Comparison of ENCODE assay signal across 7 cellular contexts in the genomic region with DNA sequence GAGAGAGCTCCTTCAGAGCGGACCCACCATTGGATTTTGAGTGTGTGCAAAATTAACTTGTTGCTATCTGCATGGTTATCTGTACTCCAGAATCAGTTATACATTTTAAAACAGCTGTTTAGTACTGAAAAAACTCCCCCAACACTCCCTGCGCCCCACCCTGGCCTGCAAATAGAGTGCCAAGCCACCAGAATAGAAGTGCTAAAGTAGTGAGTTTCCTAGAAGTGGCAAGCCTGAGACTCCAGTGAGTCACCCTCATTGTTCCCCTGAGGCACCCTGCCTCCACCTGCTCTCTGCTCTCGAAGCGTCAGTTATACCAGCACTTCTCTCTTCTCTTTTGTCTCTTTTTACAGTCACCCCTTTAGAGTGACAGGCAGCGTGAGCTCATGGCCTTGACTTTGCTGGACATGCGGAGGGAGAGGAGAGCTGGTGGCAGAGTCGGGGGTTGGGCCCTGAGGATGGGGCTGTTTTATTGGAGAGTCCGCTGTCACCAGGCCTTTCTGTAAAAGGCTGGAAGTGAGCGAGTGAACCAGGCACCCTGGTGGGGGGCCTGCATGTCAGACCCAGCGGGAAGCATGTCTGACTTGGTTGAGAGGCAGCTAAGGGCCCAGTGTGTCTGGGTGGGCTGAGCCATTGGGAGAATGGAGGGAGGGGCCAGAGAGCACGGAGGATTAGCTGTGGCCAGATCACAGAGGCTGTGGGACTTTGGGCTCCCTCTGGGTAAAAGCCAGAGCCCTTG. TPM values are rescaled to one million over a fixed set of nuclear protein-coding genes. Genes with fewer than 3 reads are reported as not detected.
DNase-seq lines count a peak whose midpoint lies in the region; ATAC-seq, FAIRE-seq and TF ChIP-seq lines count a peak whose summit lies in the region.

No MANE protein-coding gene starts in this region.

- no TSS peak for BruUV-seq in endothelial cell of umbilical vein (replicated peaks; lab: Mats Ljungman, UMichigan)

- intact Hi-C loops in endothelial cell of umbilical vein (cut with micrococcal nuclease) = no loop called here

- CTCF ChIA-PET in endothelial cell of umbilical vein (lab: Charles Lee) = interaction anchor here (0.8 to 1.0 kb wide), 5 partner anchors 10 to 116 kb away, joined by 3 read pairs; a partner anchor contains a TSS

- TF ChIP-seq CTCF in endothelial cell of umbilical vein (IDR thresholded peaks at IDR 0.05; ENCODE audit: extremely low read depth in 1 of 2, insufficient read depth in 1 of 2, low read depth in 1 of 2, low read length in 2 of 2) = no peak

- no peak for TF ChIP-seq POLR2A in endothelial cell of umbilical vein (IDR thresholded peaks at IDR 0.05; ENCODE audit: low read depth, low read length)

- H3K27me3 ChIP-seq in endothelial cell of umbilical vein (ENCODE audit: control insufficient read depth in 2 of 2, insufficient read depth in 2 of 2, low read length in 2 of 2) = peaks cover 5 to 17% of the 10 kb centered on the region in 2 experiments

- POLR2A ChIA-PET in endothelial cell of umbilical vein (lab: Charles Lee) = no interaction called here

- H2AFZ ChIP-seq in endothelial cell of umbilical vein (ENCODE audit: low read depth, low read length) = no peak overlapping the region

- ATAC-seq in GM18519 (IDR thresholded peaks at IDR 0.05; ENCODE audit: low FRiP score, unreplicated experiment) (peak; percentile 43), HG02759 (IDR thresholded peaks at IDR 0.05; ENCODE audit: unreplicated experiment) (peak; percentile 68)

- no peak overlapping the region for H3K9ac ChIP-seq in endothelial cell of umbilical vein (replicated peaks; ENCODE audit: extremely low read depth, insufficient read depth, low read length)

- no peaks in the 10 kb centered on the region for H3K9me3 ChIP-seq in endothelial cell of umbilical vein (replicated peaks; ENCODE audit: control insufficient read depth, insufficient read depth, low read length)

- no peak overlapping the region for H3K4me2 ChIP-seq in endothelial cell of umbilical vein (ENCODE audit: insufficient read depth, low read length)

- peaks cover 30% of the 10 kb centered on the region for H3K4me1 ChIP-seq in endothelial cell of umbilical vein (ENCODE audit: control insufficient read depth, extremely low read depth, insufficient read depth, low read length)

- H4K20me1 ChIP-seq in endothelial cell of umbilical vein (replicated peaks; ENCODE audit: control insufficient read depth, extremely low read depth, insufficient read depth, low read length) = peaks cover 11% of the 10 kb centered on the region

- no peak overlapping the region for H3K4me3 ChIP-seq in endothelial cell of umbilical vein (replicated peaks in 1 of 3; ENCODE audit: insufficient read depth in 1 of 3, low read depth in 1 of 3, low read length in 3 of 3)

- DNase-seq in NCI-H128 (lab: John Stamatoyannopoulos, UW; ENCODE audit: unreplicated experiment) (peak; percentile 51), endothelial cell of umbilical vein (ENCODE audit: low read depth, low spot score) (peak; percentile 46), retina (peak; percentile 55), epidermal melanocyte (ENCODE audit: insufficient read length, low spot score) (no peak)
- peak; percentile 57 to 58 for DNase-seq in activated CD4-positive, alpha-beta T cell treated with anti-CD3 and anti-CD28 coated beads, Interleukin-2, amount 50 U/mL, for 4 hours

- dilution Hi-C loops in endothelial cell of umbilical vein (cut with MboI; ENCODE audit: extremely low pct_ligation_motif_present, low sequenced_read_pairs) = no loop called here

- no peaks in the 10 kb centered on the region for H3K9me1 ChIP-seq in endothelial cell of umbilical vein (replicated peaks; ENCODE audit: control insufficient read depth, extremely low read depth, insufficient read depth, low read length)

- no peaks in the 10 kb centered on the region for H3K36me3 ChIP-seq in endothelial cell of umbilical vein (ENCODE audit: control insufficient read depth in 2 of 2, extremely low read depth in 1 of 2, insufficient read depth in 2 of 2, low read length in 2 of 2)

- no peak overlapping the region for H3K27ac ChIP-seq in endothelial cell of umbilical vein (ENCODE audit: insufficient read depth, low read depth, low read length)

- peak; percentile 86 for FAIRE-seq in endothelial cell of umbilical vein (lab: Jason Lieb, UNC)

- H3K79me2 ChIP-seq in endothelial cell of umbilical vein (ENCODE audit: control insufficient read depth, insufficient read depth, low read length) = no peaks in the 10 kb centered on the region

TF ChIP-seq in endothelial cell of umbilical vein, 7 proteins besides CTCF, POLR2A, EP300 and RAD21:
- TF ChIP-seq, protein P1, sequence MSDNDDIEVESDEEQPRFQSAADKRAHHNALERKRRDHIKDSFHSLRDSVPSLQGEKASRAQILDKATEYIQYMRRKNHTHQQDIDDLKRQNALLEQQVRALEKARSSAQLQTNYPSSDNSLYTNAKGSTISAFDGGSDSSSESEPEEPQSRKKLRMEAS (IDR thresholded peaks at IDR 0.05; ENCODE audit: insufficient read depth, insufficient read length) = peak; percentile 37
- no peak for TF ChIP-seq EZH2 (IDR thresholded peaks at IDR 0.05; ENCODE audit: borderline replicate concordance, low read depth, low read length, severe bottlenecking)
- TF ChIP-seq MYC (IDR thresholded peaks at IDR 0.05; ENCODE audit: low read depth, low read length) = no peak
- peak; percentile 30 for TF ChIP-seq FOS (IDR thresholded peaks at IDR 0.05; ENCODE audit: borderline replicate concordance, insufficient read depth, low read length)
- no peak for TF ChIP-seq GATA2 (IDR thresholded peaks at IDR 0.05; ENCODE audit: insufficient read depth, insufficient read length, low read depth, low read length)
- peak; percentile 52 for TF ChIP-seq JUN (IDR thresholded peaks at IDR 0.05; ENCODE audit: borderline replicate concordance, insufficient read depth, insufficient read length, low read depth)

RNA-seq across cellular contexts. Expression of a gene that starts 10.4 kb away (rescaled TPM):
- 59.7 and 60.2 TPM in 2 replicates for total RNA-seq in endothelial cell of umbilical vein
- polyA plus RNA-seq in endothelial cell of umbilical vein = 11.3 and 16.3 TPM in 2 replicates
- 16.8 and 16.9 TPM in 2 replicates for polyA plus RNA-seq in endothelial cell of umbilical vein (2011; cell fraction: cytosol; rRNA removed)
- polyA plus RNA-seq in endothelial cell of umbilical vein (2011; cell fraction: nucleus; rRNA removed) = 29.3 and 33.9 TPM in 2 replicates
- 35.0 and 39.8 TPM in 2 replicates for polyA plus RNA-seq in endothelial cell of umbilical vein (2012)
- polyA minus RNA-seq in endothelial cell of umbilical vein = 86.9 and 104 TPM in 2 replicates
- 14.3 TPM for polyA minus RNA-seq in endothelial cell of umbilical vein (2011; cell fraction: cytosol; rRNA and poly(A)+ RNA removed)
- 71.1 and 81.1 TPM in 2 replicates for polyA minus RNA-seq in endothelial cell of umbilical vein (2011; cell fraction: nucleus; rRNA and poly(A)+ RNA removed)
